8 cellular contexts compared by ENCODE assay signal in genomic region chr1:16366722-16367257, GRCh38. TPM values are rescaled to one million over a fixed set of nuclear protein-coding genes. Genes with fewer than 3 reads are reported as not detected.
DNase-seq lines count a peak whose midpoint lies in the region; ATAC-seq, FAIRE-seq and TF ChIP-seq lines count a peak whose summit lies in the region.

SZRD1 (plus strand) TSS chr1:16367242; CDS start chr1:16367258, 16 bp downstream.

- FAIRE-seq in G401.6 (lab: Jason Lieb, UNC) (peak; percentile 98), frontal cortex (lab: Jason Lieb, UNC) (peak; percentile 78)

- H2AFZ ChIP-seq in SK-N-SH (ENCODE audit: low read depth) (peak within 1 kb of the TSS; percentile 97), neuron (ENCODE audit: low read depth, low read length) (peak within 1 kb of the TSS; percentile 91)

- H3K9me3 ChIP-seq in SK-N-SH (no peaks in the 10 kb centered on the region), neuron (ENCODE audit: low read length) (no peaks in the 10 kb centered on the region), subcutaneous abdominal adipose tissue (ENCODE audit: control insufficient read depth in 5 of 5, low read length in 5 of 5) (no peaks in the 10 kb centered on the region)

- H3K9ac ChIP-seq in SK-N-SH (peak within 1 kb of the TSS; percentile 97), subcutaneous abdominal adipose tissue (ENCODE audit: low read length in 5 of 5) (peak within 1 kb of the TSS; percentile 64 to 97 (median 94))

- POLR2A ChIA-PET in SK-N-SH (lab: Yijun Ruan, JAX), result interaction anchor here (0.6 kb wide), 2 partner anchors 9 to 246 kb away, joined by 3 read pairs; no protein-coding TSS in a partner anchor

- no peak for TF ChIP-seq EP300 in SK-N-SH (IDR thresholded peaks at IDR 0.05; ENCODE audit: borderline replicate concordance in 1 of 2, low read depth in 1 of 2, low read length in 1 of 2)

- H3K27ac Mint-ChIP-seq in activated naive CD4-positive, alpha-beta T cell treated with anti-CD3 and anti-CD28 coated beads, Interleukin-2, amount 10 ng/mL, durations not matched to agents 7 days and 5 days, result peak within 1 kb of the TSS; percentile 99

- peaks cover 21% of the 10 kb centered on the region for H3F3A ChIP-seq in SK-N-SH (replicated peaks; ENCODE audit: insufficient read depth)

- H3K79me2 ChIP-seq in SK-N-SH (ENCODE audit: insufficient read depth), result peaks cover 44% of the 10 kb centered on the region

- H3K4me3 ChIP-seq in SK-N-SH (ENCODE audit: low read depth in 2 of 2, low read length in 1 of 2), result peak within 1 kb of the TSS; percentile 76 to 78
- H3K4me3 ChIP-seq in neuron (ENCODE audit: low read length), result peak within 1 kb of the TSS; percentile 83
- H3K4me3 ChIP-seq in subcutaneous abdominal adipose tissue (ENCODE audit: low read depth in 1 of 5, low read length in 5 of 5), result peak within 1 kb of the TSS; percentile 83 to 91 (median 90)

- DNase-seq in NCI-H1048 (lab: John Stamatoyannopoulos, UW) (peak; percentile 95), SK-N-SH (peak; percentile 94), frontal cortex (ENCODE audit: low spot score in 2 of 2) (peak; percentile 86 to 88)
- peak; percentile 97 for DNase-seq in activated naive CD4-positive, alpha-beta T cell treated with anti-CD3 and anti-CD28 coated beads, Interleukin-2, amount 10 ng/mL, durations not matched to agents 7 days and 5 days

- H3K4me2 ChIP-seq in SK-N-SH, result peak within 1 kb of the TSS; percentile 92

- no peaks in the 10 kb centered on the region for H3K27me3 Mint-ChIP-seq in activated naive CD4-positive, alpha-beta T cell treated with anti-CD3 and anti-CD28 coated beads, Interleukin-2, amount 10 ng/mL, durations not matched to agents 7 days and 5 days

- H3K27me3 ChIP-seq in SK-N-SH (ENCODE audit: insufficient read depth) (no peaks in the 10 kb centered on the region), neuron (ENCODE audit: insufficient read depth, low read length) (no peaks in the 10 kb centered on the region), subcutaneous abdominal adipose tissue (ENCODE audit: control insufficient read depth in 5 of 5, insufficient read depth in 4 of 5, low read length in 5 of 5) (no peaks in the 10 kb centered on the region)

- peak within 1 kb of the TSS; percentile 95 to 97 for H3K27ac ChIP-seq in SK-N-SH (ENCODE audit: low read depth in 2 of 2, low read length in 1 of 2)
- H3K27ac ChIP-seq in subcutaneous abdominal adipose tissue (ENCODE audit: low read depth, low read length), result peak within 1 kb of the TSS; percentile 97

- no peaks in the 10 kb centered on the region for H3K36me3 ChIP-seq in SK-N-SH (replicated peaks in 1 of 2; ENCODE audit: control insufficient read depth in 1 of 2, insufficient read depth in 2 of 2, low read length in 1 of 2)
- peaks cover 3% of the 10 kb centered on the region for H3K36me3 ChIP-seq in neuron (ENCODE audit: insufficient read depth, low read length)
- no peaks in the 10 kb centered on the region for H3K36me3 ChIP-seq in subcutaneous abdominal adipose tissue (ENCODE audit: control insufficient read depth in 5 of 5, insufficient read depth in 5 of 5, low read length in 5 of 5)

- peak within 1 kb of the TSS; percentile 95 for H3K4me3 Mint-ChIP-seq in activated naive CD4-positive, alpha-beta T cell treated with anti-CD3 and anti-CD28 coated beads, Interleukin-2, amount 10 ng/mL, durations not matched to agents 7 days and 5 days

- WGBS in SK-N-SH (ENCODE audit: low lambda C conversion rate), result 2% methylated on average over 24 of the region's 24 CpGs

- peaks cover 9 to 11% of the 10 kb centered on the region in 2 experiments; a peak in 3 of 4 replicates for H3K4me1 ChIP-seq in SK-N-SH (ENCODE audit: control insufficient read depth in 1 of 2, insufficient read depth in 2 of 2, low read depth in 1 of 2, low read length in 1 of 2)
- peaks cover 14% of the 10 kb centered on the region for H3K4me1 ChIP-seq in neuron (ENCODE audit: insufficient read depth, low read length)
- peaks cover 0 to 31% (median 23%) of the 10 kb centered on the region in 5 donors for H3K4me1 ChIP-seq in subcutaneous abdominal adipose tissue (ENCODE audit: control insufficient read depth in 5 of 5, insufficient read depth in 5 of 5, low read length in 5 of 5)

- H3K9me2 ChIP-seq in SK-N-SH, result no peaks in the 10 kb centered on the region

- no peak for TF ChIP-seq RAD21 in SK-N-SH (IDR thresholded peaks at IDR 0.05; ENCODE audit: low read length)

- no peak for TF ChIP-seq CTCF in SK-N-SH (IDR thresholded peaks at IDR 0.05)

- peaks cover 11% of the 10 kb centered on the region for H3K36me3 Mint-ChIP-seq in activated naive CD4-positive, alpha-beta T cell treated with anti-CD3 and anti-CD28 coated beads, Interleukin-2, amount 10 ng/mL, durations not matched to agents 7 days and 5 days

- CTCF ChIA-PET in SK-N-SH (lab: Yijun Ruan, JAX), result interaction anchor here (0.8 to 5.5 kb wide), 8 partner anchors 14 to 288 kb away, joined by 3 to 46 read pairs (median 5); partner anchors contain the start of gene FBXO42
- CTCF ChIA-PET in activated naive CD4-positive, alpha-beta T cell treated with anti-CD3 and anti-CD28 coated beads, Interleukin-2, amount 10 ng/mL, durations not matched to agents 7 days and 5 days (lab: Charles Lee), result interaction anchor here (7.0 kb wide), 1 partner anchor 14 kb away, joined by 42 read pairs; the partner anchor contains the start of gene FBXO42

- H4K20me1 ChIP-seq in SK-N-SH (ENCODE audit: insufficient read depth), result peaks cover 28% of the 10 kb centered on the region

- no peaks in the 10 kb centered on the region for H3K9me3 Mint-ChIP-seq in activated naive CD4-positive, alpha-beta T cell treated with anti-CD3 and anti-CD28 coated beads, Interleukin-2, amount 10 ng/mL, durations not matched to agents 7 days and 5 days

- ATAC-seq in HG02588 (IDR thresholded peaks at IDR 0.05; ENCODE audit: unreplicated experiment), result peak; percentile 70

- peaks cover 44% of the 10 kb centered on the region for H3K4me1 Mint-ChIP-seq in activated naive CD4-positive, alpha-beta T cell treated with anti-CD3 and anti-CD28 coated beads, Interleukin-2, amount 10 ng/mL, durations not matched to agents 7 days and 5 days

TF ChIP-seq in SK-N-SH, 30 proteins besides CTCF, POLR2A, EP300 and RAD21:
- no peak for TF ChIP-seq MEF2A (IDR thresholded peaks at IDR 0.05; ENCODE audit: borderline replicate concordance, low read depth)
- no peak for TF ChIP-seq POLR2AphosphoS5 (IDR thresholded peaks at IDR 0.05; ENCODE audit: low read depth, low read length)
- peak; percentile 91 for TF ChIP-seq GABPA (IDR thresholded peaks at IDR 0.05; ENCODE audit: low read depth)
- TF ChIP-seq IRF3 (IDR thresholded peaks at IDR 0.05; ENCODE audit: low read depth, low read length), result no peak
- TF ChIP-seq YY1 (IDR thresholded peaks at IDR 0.05; ENCODE audit: low read depth), result peak; percentile 100
- TF ChIP-seq FOXJ3 (CRISPR knock-in tag; IDR thresholded peaks at IDR 0.05), result no peak
- TF ChIP-seq REST (IDR thresholded peaks at IDR 0.05; ENCODE audit: low read depth, low read length), result no peak
- TF ChIP-seq TAF1 (IDR thresholded peaks at IDR 0.05; ENCODE audit: borderline replicate concordance, low read depth, low read length), result peak; percentile 82
- TF ChIP-seq NFIC (IDR thresholded peaks at IDR 0.05; ENCODE audit: borderline replicate concordance), result peak; percentile 12; the same call in 1 of the 2 replicates
- TF ChIP-seq ELF1 (IDR thresholded peaks at IDR 0.05), result peak; percentile 97
- peak; percentile 91 for TF ChIP-seq NRF1 (IDR thresholded peaks at IDR 0.05; ENCODE audit: low read depth, low read length)
- peak; percentile 50 for TF ChIP-seq GATA2 (CRISPR knock-in tag; IDR thresholded peaks at IDR 0.05)
- TF ChIP-seq TEAD4 (IDR thresholded peaks at IDR 0.05; ENCODE audit: borderline replicate concordance, insufficient read depth), result no peak
TF ChIP-seq in SK-N-SH: peak in this region for 7.

RNA-seq across cellular contexts. Expression of gene SZRD1, which starts in this region (rescaled TPM):
- 100 and 119 TPM in 2 replicates for polyA plus RNA-seq in SK-N-SH (2012; rRNA removed)
- polyA plus RNA-seq in SK-N-SH (2012; cell fraction: cytosol; rRNA removed), result 79.5 and 109 TPM in 2 replicates
- polyA plus RNA-seq in SK-N-SH (2012; cell fraction: nucleus; rRNA removed), result 51.0 and 70.5 TPM in 2 replicates
- 4.1 TPM for total RNA-seq in frontal cortex

Comparison
In these comparisons a context has a peak if more than half of its experiments do, and no peak if none do; other contexts are left out.
1. Peak in every context shown above with its lines: DNase-seq, ATAC-seq, H3K4me3 ChIP-seq and H3K27ac ChIP-seq.